Comparison of ENCODE assay signal across 11 cellular contexts in the genomic region with DNA sequence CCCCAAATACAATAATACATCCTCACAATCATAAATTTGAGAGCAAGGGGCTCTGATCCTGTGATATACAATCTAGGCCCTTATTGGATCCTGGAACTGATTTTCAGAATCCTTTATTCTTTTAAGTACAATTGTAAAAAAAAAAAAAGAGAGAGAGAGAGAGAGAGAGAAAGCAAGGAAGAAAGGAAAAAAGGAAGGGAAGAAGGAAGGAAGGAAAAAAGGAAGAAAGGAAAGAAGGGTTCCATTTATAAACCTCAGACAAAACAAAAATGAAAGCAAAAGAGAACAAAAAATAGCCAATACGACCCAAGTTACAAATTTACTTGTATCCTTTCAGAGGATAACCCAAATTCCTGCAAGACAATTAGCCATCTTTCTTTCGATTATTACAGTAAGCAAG.
DNase-seq lines count a peak whose midpoint lies in the region; ATAC-seq, FAIRE-seq and TF ChIP-seq lines count a peak whose summit lies in the region.
"Had no signal": no experiment of that assay in that cellular context is flagged by ENCODE, and none has a peak within 500 bp of the region (broad histone marks: within the 10 kb centered on the region; RNA-seq: fewer than 3 reads in every experiment).

No MANE protein-coding gene starts in this region.

- ATAC-seq in left ventricle myocardium superior (no peak), pancreas (no peak), sciatic nerve (no peak)
- ATAC-seq: K562 had no signal

- no peaks in the 10 kb centered on the region for H3K27me3 ChIP-seq in left ventricle myocardium inferior (ENCODE audit: low read depth)
- H3K27me3 ChIP-seq in esophagus squamous epithelium, result no peaks in the 10 kb centered on the region
- no peaks in the 10 kb centered on the region for H3K27me3 ChIP-seq in pancreas

- H3K36me3 ChIP-seq in left ventricle myocardium inferior (no peaks in the 10 kb centered on the region), esophagus squamous epithelium (no peaks in the 10 kb centered on the region), pancreas (no peaks in the 10 kb centered on the region)

- intact Hi-C loops in left ventricle myocardium inferior (cut with micrococcal nuclease) (loop anchor here (5.0 kb wide), 1 partner anchor 89 kb away; no protein-coding TSS in a partner anchor), left ventricle myocardium superior (cut with micrococcal nuclease) (no loop called here), esophagus squamous epithelium (cut with DNase I) (no loop called here), pancreas (cut with DNase I) (no loop called here), sciatic nerve (cut with DNase I) (no loop called here)

- peaks cover 57% of the 10 kb centered on the region for H3K4me1 ChIP-seq in left ventricle myocardium inferior
- peaks cover 6 to 35% (median 19%) of the 10 kb centered on the region in 3 donors for H3K4me1 ChIP-seq in esophagus squamous epithelium
- H3K4me1 ChIP-seq in pancreas, result peaks cover 0 to 7% (median 0%) of the 10 kb centered on the region in 3 donors

- FAIRE-seq in pancreas (lab: Jason Lieb, UNC), result peak; percentile 13
- FAIRE-seq: G401.6, K562 had no signal

- 50 to 76% methylated on average over 2 of the region's 2 CpGs for WGBS in esophagus squamous epithelium, 2 donors
- 82% methylated on average over 2 of the region's 2 CpGs for WGBS in pancreas, 2 donors

- H3K4me3 Mint-ChIP-seq in chondrocyte (ENCODE audit: unreplicated experiment), result no peak overlapping the region

- H3K4me1 Mint-ChIP-seq in chondrocyte (ENCODE audit: low read depth), result no peaks in the 10 kb centered on the region

- no peaks in the 10 kb centered on the region for H3K27me3 Mint-ChIP-seq in chondrocyte (ENCODE audit: low read depth)

- H3K9me3 ChIP-seq in left ventricle myocardium inferior (replicated peaks) (no peaks in the 10 kb centered on the region), esophagus squamous epithelium (no peaks in the 10 kb centered on the region), pancreas (no peaks in the 10 kb centered on the region)

- H3K27ac ChIP-seq in left ventricle myocardium inferior (replicated peaks), result peak overlapping the region; percentile 87
- H3K27ac ChIP-seq in esophagus squamous epithelium, result peak overlapping the region in 3 of 4 donors; percentile 73 to 75 (median 74)
- H3K27ac ChIP-seq in pancreas, result no peak overlapping the region

- no peaks in the 10 kb centered on the region for H3K9me3 Mint-ChIP-seq in chondrocyte (ENCODE audit: low read depth)

- no peaks in the 10 kb centered on the region for H3K36me3 Mint-ChIP-seq in chondrocyte (ENCODE audit: low read depth)

- no peak for TF ChIP-seq POLR2A in esophagus squamous epithelium (IDR thresholded peaks at IDR 0.05)

- no peak overlapping the region for H3K27ac Mint-ChIP-seq in chondrocyte (ENCODE audit: unreplicated experiment)

- TF ChIP-seq CTCF in left ventricle myocardium inferior (IDR thresholded peaks at IDR 0.05; ENCODE audit: borderline replicate concordance), result no peak
- TF ChIP-seq CTCF in esophagus squamous epithelium (IDR thresholded peaks at IDR 0.05), result no peak
- no peak for TF ChIP-seq CTCF in pancreas (IDR thresholded peaks at IDR 0.05)
- no peak for TF ChIP-seq CTCF in chondrocyte (IDR thresholded peaks at IDR 0.05)

- peak overlapping the region; percentile 57 for H3K4me3 ChIP-seq in left ventricle myocardium inferior
- no peak overlapping the region for H3K4me3 ChIP-seq in esophagus squamous epithelium
- no peak overlapping the region for H3K4me3 ChIP-seq in pancreas
- H3K4me3 ChIP-seq: K562 had no signal

- DNase-seq in left ventricle myocardium inferior, result no peak
- no peak for DNase-seq in left ventricle myocardium superior
- DNase-seq in esophagus squamous epithelium (lab: John Stamatoyannopoulos, UW), result no peak
- no peak for DNase-seq in pancreas
- no peak for DNase-seq in KG1 (lab: John Stamatoyannopoulos, UW)
- no peak for DNase-seq in anterior cingulate cortex (lab: John Stamatoyannopoulos, UW)
- no peak for DNase-seq in sciatic nerve (ENCODE audit: low spot score)
- no peak for DNase-seq in chondrocyte (ENCODE audit: low spot score)
- DNase-seq: erythroblast had no signal

Comparison
In these comparisons a context has a peak if more than half of its experiments do, and no peak if none do; other contexts are left out.
1. H3K27ac ChIP-seq: peak in left ventricle myocardium inferior (single experiment) and esophagus squamous epithelium (3 of 4); none in pancreas (0 of 4).